Comparison of ENCODE assay signal across 1 cellular context in genomic region chr11:2570211-2570811, GRCh38.
TF ChIP-seq lines count a peak whose summit lies in the region.

No MANE protein-coding gene starts in this region.

TF ChIP-seq in HepG2, 621 proteins besides CTCF, POLR2A, EP300 and RAD21 (continued from another document):
- TF ChIP-seq POLR2AphosphoS2 (IDR thresholded peaks at IDR 0.05; ENCODE audit: low read depth, low read length), result no peak
- no peak for TF ChIP-seq ATF2 (CRISPR knock-in tag; IDR thresholded peaks at IDR 0.05)
- no peak for TF ChIP-seq FOXA3 (CRISPR knock-in tag; IDR thresholded peaks at IDR 0.05)
- no peak for TF ChIP-seq LBX2 (CRISPR knock-in tag; IDR thresholded peaks at IDR 0.05; ENCODE audit: borderline replicate concordance)
TF ChIP-seq in HepG2: peak in this region for 0.
